ENCODE assay signal across 25 cellular contexts in the genomic region with DNA sequence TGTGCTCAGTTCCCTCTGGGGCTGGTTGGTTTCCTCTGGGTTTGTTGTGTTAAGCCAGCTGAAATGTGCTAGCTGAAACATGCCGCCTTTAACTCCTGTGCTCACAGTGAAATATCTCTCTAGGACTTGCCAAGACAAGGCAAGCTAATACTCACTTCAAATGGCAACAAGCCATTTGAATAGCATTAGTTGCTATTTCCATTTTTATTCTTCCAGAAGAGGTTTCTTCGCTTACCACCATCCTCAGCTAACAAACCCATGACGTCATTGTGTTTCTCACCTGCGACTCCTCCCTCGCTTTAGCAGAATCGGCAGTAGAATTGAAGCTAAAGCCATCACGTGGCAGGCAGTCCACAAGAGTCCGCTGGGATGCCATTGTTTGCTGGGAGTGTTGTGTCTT.
"Had no signal": no experiment of that assay in that cellular context is flagged by ENCODE, and none has a peak within 500 bp of the region (broad histone marks: within the 10 kb centered on the region; RNA-seq: fewer than 3 reads in every experiment).

No MANE protein-coding gene starts in this region.

- ATAC-seq: effector memory CD8-positive, alpha-beta T cell; left ventricle myocardium superior; mucosa of descending colon; sciatic nerve; stimulated activated memory B cell treated with anti-CD40 and anti-IgM and Interleukin-4, amounts not matched to agents 10 μg/mL and 1 μg/mL and 100 μg/mL, for 72 hours; T-cell had no signal

- H3K4me1 ChIP-seq: parathyroid adenoma, stomach, tibial nerve, uterus had no signal

- H3K27me3 ChIP-seq: brain microvascular endothelial cell, hepatocyte, stomach, suprapubic skin, tibial nerve, uterus had no signal

- H3K9me3 ChIP-seq: mucosa of descending colon, stomach, suprapubic skin, tibial nerve, uterus had no signal

- H3K36me3 ChIP-seq: brain microvascular endothelial cell, stomach, suprapubic skin, tibial nerve, uterus, WERI-Rb-1 had no signal

- FAIRE-seq: colon, frontal cortex, small intestine, TTC549 had no signal

- H3K4me2 ChIP-seq: hepatocyte had no signal

- H3K79me2 ChIP-seq: hepatocyte, parathyroid adenoma had no signal

- H3K9ac ChIP-seq: parathyroid adenoma had no signal

- DNase-seq: activated CD4-positive, alpha-beta T cell treated with anti-CD3 and anti-CD28 coated beads for 1 hour; activated gamma-delta T cell treated with Interleukin-2 at 50 U/mL for 16 hours; activated T-cell treated with anti-CD3 and anti-CD28 coated beads, Interleukin-2, amount 50 U/mL, for 1 hour; aorta; brain microvascular endothelial cell; effector memory CD8-positive, alpha-beta T cell; glutamatergic neuron; left ventricle myocardium superior; mucosa of descending colon; nephron progenitor cell; small intestine; stimulated activated CD4-positive, alpha-beta T cell treated with anti-CD3 and anti-CD28 coated beads, Interleukin-2, amount 100 ng/mL, for 24 hours; stomach; T-cell; uterus; WERI-Rb-1 had no signal

- H3K4me3 ChIP-seq: hepatocyte, mucosa of descending colon, stomach, suprapubic skin, tibial nerve, uterus had no signal

- H2AFZ ChIP-seq: hepatocyte, parathyroid adenoma had no signal

- H3K27ac ChIP-seq: brain microvascular endothelial cell, hepatocyte, parathyroid adenoma, stomach, suprapubic skin, tibial nerve, uterus, WERI-Rb-1 had no signal
